Comparison of ENCODE assay signal across 23 cellular contexts in genomic region chr2:218039171-218039570, GRCh38. TPM values are rescaled to one million over a fixed set of nuclear protein-coding genes. Genes with fewer than 3 reads are reported as not detected.
DNase-seq lines count a peak whose midpoint lies in the region; ATAC-seq and TF ChIP-seq lines count a peak whose summit lies in the region.
"Had no signal": no experiment of that assay in that cellular context is flagged by ENCODE, and none has a peak within 500 bp of the region (broad histone marks: within the 10 kb centered on the region; RNA-seq: fewer than 3 reads in every experiment).

No MANE protein-coding gene starts in this region.

- H3K4me1 ChIP-seq in PC-3 (ENCODE audit: insufficient read depth, low read length) = no peaks in the 10 kb centered on the region
- peaks cover 3% of the 10 kb centered on the region for H3K4me1 ChIP-seq in psoas muscle

- CTCF ChIA-PET in PC-3 (lab: Charles Lee) = no interaction called here

- H3F3A ChIP-seq in PC-3 (ENCODE audit: low read length, unreplicated experiment) = no peaks in the 10 kb centered on the region

- TF ChIP-seq CTCF in PC-3 (conservative IDR thresholded peaks at IDR 0.05; ENCODE audit: low read depth, low read length) = no peak
- TF ChIP-seq CTCF in astrocyte of the spinal cord (IDR thresholded peaks at IDR 0.05; ENCODE audit: low read depth, low read length) = no peak
- TF ChIP-seq CTCF in psoas muscle (IDR thresholded peaks at IDR 0.05) = no peak

- POLR2A ChIA-PET in PC-3 (lab: Charles Lee; ENCODE audit: unreplicated experiment) = no interaction called here

- H3K27ac ChIP-seq in PC-3 (ENCODE audit: low read length) (no peak overlapping the region), psoas muscle (no peak overlapping the region)
- H3K27ac ChIP-seq: ascending aorta, Peyer's patch, suprapubic skin had no signal

- H3K4me2 ChIP-seq in PC-3 (ENCODE audit: low read length) = no peak overlapping the region

- H3K27me3 ChIP-seq in PC-3 (ENCODE audit: low read length) (peaks cover 16% of the 10 kb centered on the region; the same call in 1 of the 2 replicates), psoas muscle (ENCODE audit: insufficient read depth in 3 of 3, low read length in 2 of 3) (no peaks in the 10 kb centered on the region)
- H3K27me3 ChIP-seq: ascending aorta, Peyer's patch had no signal

- no peaks in the 10 kb centered on the region for H4K20me1 ChIP-seq in PC-3 (ENCODE audit: low read length)

- whole genome bisulfite sequencing in psoas muscle, 3 donors = 39 to 49% (median 42%) methylated on average over 2 of the region's 2 CpGs

- ATAC-seq in PC-3 (no peak), psoas muscle (peak; percentile 39 to 96 (median 83)), HG02571 (IDR thresholded peaks at IDR 0.05; ENCODE audit: unreplicated experiment) (no peak)
- ATAC-seq: naive thymus-derived CD8-positive, alpha-beta T cell; WTC11 had no signal

- no peaks in the 10 kb centered on the region for H3K9me2 ChIP-seq in PC-3 (replicated peaks; ENCODE audit: low read length)

- H3K9me3 ChIP-seq in PC-3 (ENCODE audit: low read length) (no peaks in the 10 kb centered on the region), psoas muscle (no peaks in the 10 kb centered on the region)
- H3K9me3 ChIP-seq: ascending aorta, Peyer's patch, suprapubic skin had no signal

- H3K4me3 ChIP-seq in PC-3 (ENCODE audit: low read length) = no peak overlapping the region
- H3K4me3 ChIP-seq in astrocyte of the spinal cord (ENCODE audit: low read depth, low read length) = no peak overlapping the region
- H3K4me3 ChIP-seq in psoas muscle = no peak overlapping the region
- H3K4me3 ChIP-seq: ascending aorta, Peyer's patch, suprapubic skin had no signal

- no peaks in the 10 kb centered on the region for H3K36me3 ChIP-seq in PC-3 (ENCODE audit: low read depth, low read length)
- H3K36me3 ChIP-seq in psoas muscle (ENCODE audit: insufficient read depth in 1 of 2, low read depth in 1 of 2) = no peaks in the 10 kb centered on the region
- H3K36me3 ChIP-seq: ascending aorta, Peyer's patch, suprapubic skin had no signal

- no peaks in the 10 kb centered on the region for H3K79me2 ChIP-seq in PC-3 (ENCODE audit: low read length)

- H2AFZ ChIP-seq in PC-3 (ENCODE audit: low read length) = no peak overlapping the region

- BruUV-seq in PC-3 (replicated peaks; lab: Mats Ljungman, UMichigan) = no TSS peak

- H3K9ac ChIP-seq in PC-3 (ENCODE audit: low read length) = no peak overlapping the region

- intact Hi-C loops in PC-3 (cut with micrococcal nuclease) = no loop called here
- intact Hi-C loops in psoas muscle (cut with DNase I) = no loop called here

- DNase-seq in activated CD8-positive, alpha-beta memory T cell treated with anti-CD3 and anti-CD28 coated beads, Interleukin-2, amount 50 U/mL, for 48 hours = peak; percentile 22
- DNase-seq in activated CD8-positive, alpha-beta memory T cell treated with anti-CD3 and anti-CD28 coated beads for 24 hours = no peak
- DNase-seq in PC-3 = peak; percentile 73
- DNase-seq in astrocyte of the spinal cord (ENCODE audit: low read depth, low spot score) = peak; percentile 5
- no peak for DNase-seq in psoas muscle
- DNase-seq in NCI-H82 (lab: John Stamatoyannopoulos, UW) = no peak
- DNase-seq in NCI-H2029 treated with DMSO at 0.1 percent for 48 hours (lab: John Stamatoyannopoulos, UW) = no peak
- DNase-seq: CD4-positive, alpha-beta T cell; DMS53; naive thymus-derived CD8-positive, alpha-beta T cell; NCI-H1092 treated with DMSO at 0.1 percent for 48 hours; NCI-H2171; NCI-H748 treated with DMSO at 0.1 percent for 48 hours; Peyer's patch; stimulated activated CD4-positive, alpha-beta T cell treated with anti-CD3 and anti-CD28 coated beads, Interleukin-2, amount 100 ng/mL, for 48 hours had no signal

- in situ Hi-C loops in astrocyte of the spinal cord (cut with HindIII; ENCODE audit: low sequenced_read_pairs) = no loop called here

RNA-seq across cellular contexts. Expression of gene RUFY4, which starts 29.9 kb away (rescaled TPM):
- total RNA-seq in PC-3 (2014; rRNA removed) (not detected in 2 replicates), psoas muscle (not detected)
- under 1 TPM in 2 of 3 donors, not detected in 1; 0.01 to 0.03 TPM for polyA plus RNA-seq in psoas muscle
- total RNA-seq: ascending aorta, epithelial cell of proximal tubule, glomerular endothelial cell, skeletal muscle tissue, suprapubic skin had no signal

RNA-seq across cellular contexts. Expression of gene TNS1, which starts 36.4 kb away (rescaled TPM):
- total RNA-seq in PC-3 (2014; rRNA removed) (1.0 and 1.5 TPM in 2 replicates), psoas muscle (100 to 1,000 TPM; 231 to 742 (median 415) TPM)
- polyA plus RNA-seq in psoas muscle = 100 to 1,000 TPM in 2 of 3 donors, 10 to 100 TPM in 1; 73.4 to 276 (median 155) TPM
- polyA plus RNA-seq: IgD-negative memory B cell; naive thymus-derived CD8-positive, alpha-beta T cell had no signal

Comparison
In these comparisons a context has a peak if more than half of its experiments do, and no peak if none do; other contexts are left out.
1. DNase-seq: peak in activated CD8-positive, alpha-beta memory T cell treated with anti-CD3 and anti-CD28 coated beads, Interleukin-2, amount 50 U/mL, for 48 hours (single experiment), PC-3 (single experiment) and astrocyte of the spinal cord (single experiment); none in activated CD8-positive, alpha-beta memory T cell treated with anti-CD3 and anti-CD28 coated beads for 24 hours (single experiment), psoas muscle (0 of 2), NCI-H82 (single experiment) and NCI-H2029 treated with DMSO at 0.1 percent for 48 hours (single experiment).
2. ATAC-seq: peak in psoas muscle (4 of 4); none in PC-3 (single experiment) and HG02571 (single experiment).
3. RNA of gene TNS1, which starts 36.4 kb away (total RNA-seq): 231 to 742 TPM in psoas muscle; 1.0 to 1.5 TPM in PC-3; every median in the first group is over 10 times any median in the second.